Comparison of ENCODE assay signal across 28 cellular contexts in the genomic region with DNA sequence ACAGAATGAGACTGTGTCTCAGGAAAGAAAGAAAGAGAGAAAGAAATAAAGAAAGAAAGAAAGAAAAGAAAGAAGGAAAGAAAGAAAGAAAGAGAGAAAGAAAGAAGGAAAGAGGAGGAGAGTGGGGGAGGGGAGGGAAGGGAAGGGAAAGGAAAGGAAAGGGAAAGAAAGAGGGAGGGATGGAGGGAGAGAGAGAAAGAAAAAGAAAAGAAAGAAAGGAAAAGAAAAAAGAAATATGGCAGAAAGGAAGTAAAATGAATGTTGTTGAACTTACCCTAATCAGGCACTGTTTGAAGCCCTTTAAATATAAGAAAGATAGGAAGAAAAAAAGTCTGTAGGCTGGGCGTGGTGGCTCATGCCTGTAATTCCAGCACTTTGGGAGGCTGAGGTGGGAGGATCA.
"Had no signal": no experiment of that assay in that cellular context is flagged by ENCODE, and none has a peak within 500 bp of the region (broad histone marks: within the 10 kb centered on the region; RNA-seq: fewer than 3 reads in every experiment).

No MANE protein-coding gene starts in this region.

- H3K27ac ChIP-seq: stomach, suprapubic skin, testis, thoracic aorta, thyroid gland, tibial artery, tibial nerve, transverse colon, upper lobe of left lung, upper lobe of right lung, uterus, vagina had no signal

- ATAC-seq: stimulated activated effector memory CD8-positive, alpha-beta T cell treated with anti-CD3 and anti-CD28 coated beads, Interleukin-12 subunit alpha, Interleukin-12 subunit beta, amount 100 ng/mL, for 72 hours; stimulated activated naive CD8-positive, alpha-beta T cell treated with anti-CD3 and anti-CD28 coated beads, Interleukin-15, amount 100 ng/mL, for 72 hours; stimulated activated naive CD8-positive, alpha-beta T cell treated with anti-CD3 and anti-CD28 coated beads, Interleukin-15, Interleukin-2, amounts not matched to agents 100 U/mL and 50 U/mL, for 24 hours; upper lobe of right lung had no signal

- FAIRE-seq: urothelium cell line had no signal

- DNase-seq: stimulated activated CD4-positive, alpha-beta T cell treated with anti-CD3 and anti-CD28 coated beads, Interleukin-2, amount 100 ng/mL, for 24 hours; stimulated activated CD4-positive, alpha-beta T cell treated with anti-CD3 and anti-CD28 coated beads, Interleukin-2, amount 100 ng/mL, for 48 hours; stimulated activated CD4-positive, alpha-beta T cell treated with anti-CD3 and anti-CD28 coated beads, Interleukin-4, amount 100 ng/mL, for 1 hour; stimulated activated CD4-positive, alpha-beta T cell treated with anti-CD3 and anti-CD28 coated beads, Interleukin-4, amount 100 ng/mL, for 24 hours; stimulated activated CD4-positive, alpha-beta T cell treated with anti-CD3 and anti-CD28 coated beads, Interleukin-4, amount 100 ng/mL, for 4 hours; stimulated activated CD8-positive, alpha-beta memory T cell treated with anti-CD3 and anti-CD28 coated beads, Interleukin-4, amount 100 ng/mL, for 48 hours; stimulated activated naive CD4-positive, alpha-beta T cell; stimulated activated naive CD4-positive, alpha-beta T cell treated with Interleukin-2 at 50 U/mL for 16 hours; stimulated activated naive CD8-positive, alpha-beta T cell treated with anti-CD3 and anti-CD28 coated beads, Interleukin-15, amount 100 ng/mL, for 72 hours; stimulated activated naive CD8-positive, alpha-beta T cell treated with anti-CD3 and anti-CD28 coated beads, Interleukin-15, Interleukin-2, amounts not matched to agents 100 U/mL and 50 U/mL, for 24 hours; stomach; substantia nigra; testis; thyroid gland; tibial artery; transverse colon; trophoblast cell; upper lobe of left lung; upper lobe of right lung; uterus had no signal

- H3K36me3 Mint-ChIP-seq: stimulated activated effector memory CD8-positive, alpha-beta T cell treated with anti-CD3 and anti-CD28 coated beads, Interleukin-12 subunit alpha, Interleukin-12 subunit beta, amount 100 ng/mL, for 72 hours; type B pancreatic cell had no signal

- H3K9me3 ChIP-seq: testis, thoracic aorta, thyroid gland, upper lobe of right lung, uterus had no signal

- H3K27ac Mint-ChIP-seq: stimulated activated effector memory CD8-positive, alpha-beta T cell treated with anti-CD3 and anti-CD28 coated beads, Interleukin-12 subunit alpha, Interleukin-12 subunit beta, amount 100 ng/mL, for 72 hours; stimulated activated naive CD8-positive, alpha-beta T cell treated with anti-CD3 and anti-CD28 coated beads, Interleukin-15, Interleukin-2, amounts not matched to agents 100 ng/mL and 50 ng/mL, for 24 hours; type B pancreatic cell had no signal

- H3K4me3 ChIP-seq: stomach, suprapubic skin, testis, thoracic aorta, thyroid gland, tibial artery, tibial nerve, transverse colon, upper lobe of left lung, upper lobe of right lung, uterus, vagina had no signal

- H3K9me3 Mint-ChIP-seq: type B pancreatic cell had no signal

- H3K4me1 ChIP-seq: stomach, suprapubic skin, testis, thyroid gland, tibial artery, tibial nerve, transverse colon, upper lobe of left lung, upper lobe of right lung, uterus, vagina had no signal

- H3K4me1 Mint-ChIP-seq: stimulated activated effector memory CD8-positive, alpha-beta T cell treated with anti-CD3 and anti-CD28 coated beads, Interleukin-12 subunit alpha, Interleukin-12 subunit beta, amount 100 ng/mL, for 72 hours; stimulated activated naive CD8-positive, alpha-beta T cell treated with anti-CD3 and anti-CD28 coated beads, Interleukin-15, amount 100 ng/mL, for 72 hours had no signal

- H3K36me3 ChIP-seq: stomach, suprapubic skin, thoracic aorta, thyroid gland, tibial artery, tibial nerve, transverse colon, upper lobe of left lung, upper lobe of right lung, uterus, vagina had no signal

- H3K27me3 Mint-ChIP-seq: stimulated activated naive CD8-positive, alpha-beta T cell treated with anti-CD3 and anti-CD28 coated beads, Interleukin-15, amount 100 ng/mL, for 72 hours; type B pancreatic cell had no signal

- H3K27me3 ChIP-seq: stomach, suprapubic skin, testis, thyroid gland, tibial artery, tibial nerve, transverse colon, upper lobe of left lung, upper lobe of right lung, uterus, vagina had no signal

- H3K4me3 Mint-ChIP-seq: stimulated activated effector memory CD8-positive, alpha-beta T cell treated with anti-CD3 and anti-CD28 coated beads, Interleukin-12 subunit alpha, Interleukin-12 subunit beta, amount 100 ng/mL, for 72 hours; stimulated activated naive CD8-positive, alpha-beta T cell treated with anti-CD3 and anti-CD28 coated beads, Interleukin-15, amount 100 ng/mL, for 72 hours; stimulated activated naive CD8-positive, alpha-beta T cell treated with anti-CD3 and anti-CD28 coated beads, Interleukin-15, Interleukin-2, amounts not matched to agents 100 ng/mL and 50 ng/mL, for 24 hours; type B pancreatic cell had no signal
